ENCODE assay signal across 8 cellular contexts in genomic region chr4:87395073-87395472, GRCh38. TPM values are rescaled to one million over a fixed set of nuclear protein-coding genes. Genes with fewer than 3 reads are reported as not detected.
DNase-seq lines count a peak whose midpoint lies in the region; ATAC-seq and TF ChIP-seq lines count a peak whose summit lies in the region.
"Not testable (repeated sequence)": the region's sequence is repeated elsewhere in the genome, so short reads cannot be mapped to it uniquely, and the experiment has no call there.

No MANE protein-coding gene starts in this region.

- not testable (repeated sequence) for H3K4me1 ChIP-seq in CD8-positive, alpha-beta memory T cell (ENCODE audit: insufficient read depth, low read length)

- not testable (repeated sequence) for H3K9me3 ChIP-seq in CD8-positive, alpha-beta memory T cell (ENCODE audit: low read length)

- not testable (repeated sequence) for H3K27me3 Mint-ChIP-seq in CD8-positive, alpha-beta memory T cell; activated CD4-positive, alpha-beta T cell treated with anti-CD3 and anti-CD28 coated beads for 36 hours; activated T-cell treated with anti-CD3 and anti-CD28 coated beads, Interleukin-2, amount 50 U/mL, for 4 hours (ENCODE audit: low read depth); activated naive CD8-positive, alpha-beta T cell treated with anti-CD3 and anti-CD28 coated beads for 36 hours; natural killer cell (ENCODE audit: low read depth in 2 of 2); stimulated activated naive CD8-positive, alpha-beta T cell treated with anti-CD3 and anti-CD28 coated beads, Interleukin-15, Interleukin-2, amounts not matched to agents 100 ng/mL and 50 ng/mL, for 24 hours

- CTCF ChIA-PET in CD8-positive, alpha-beta memory T cell (lab: Charles Lee): interaction anchor here (1.4 to 2.5 kb wide), 2 partner anchors 12 to 19 kb away, joined by 5 to 11 read pairs; no protein-coding TSS in a partner anchor
- CTCF ChIA-PET in activated CD4-positive, alpha-beta T cell treated with anti-CD3 and anti-CD28 coated beads for 36 hours (lab: Charles Lee): interaction anchor here (0.6 to 1.9 kb wide), 5 partner anchors 9 to 1124 kb away, joined by 3 to 4 read pairs (median 3); no protein-coding TSS in a partner anchor

- peak overlapping the region; percentile 64 to 89 (median 76) for H3K4me3 Mint-ChIP-seq in CD8-positive, alpha-beta memory T cell
- H3K4me3 Mint-ChIP-seq in activated CD4-positive, alpha-beta T cell treated with anti-CD3 and anti-CD28 coated beads for 36 hours: peak overlapping the region; percentile 57
- peak overlapping the region; percentile 37 for H3K4me3 Mint-ChIP-seq in activated T-cell treated with anti-CD3 and anti-CD28 coated beads, Interleukin-2, amount 50 U/mL, for 4 hours
- H3K4me3 Mint-ChIP-seq in activated naive CD8-positive, alpha-beta T cell treated with anti-CD3 and anti-CD28 coated beads for 36 hours: peak overlapping the region; percentile 75
- H3K4me3 Mint-ChIP-seq in natural killer cell: peak overlapping the region; percentile 50
- peak overlapping the region; percentile 71 for H3K4me3 Mint-ChIP-seq in stimulated activated naive CD8-positive, alpha-beta T cell treated with anti-CD3 and anti-CD28 coated beads, Interleukin-15, Interleukin-2, amounts not matched to agents 100 ng/mL and 50 ng/mL, for 24 hours

- H3K36me3 ChIP-seq in CD8-positive, alpha-beta memory T cell (ENCODE audit: insufficient read depth, low read length): not testable (repeated sequence)

- DNase-seq in CD8-positive, alpha-beta memory T cell: peak in 2 of 5 donors; percentile 11 to 34
- DNase-seq in activated CD4-positive, alpha-beta T cell treated with anti-CD3 and anti-CD28 coated beads for 36 hours: peak; percentile 24
- peak; percentile 61 for DNase-seq in activated CD8-positive, alpha-beta memory T cell treated with anti-CD3 and anti-CD28 coated beads for 24 hours
- peak; percentile 15 for DNase-seq in activated T-cell treated with anti-CD3 and anti-CD28 coated beads, Interleukin-2, amount 50 U/mL, for 4 hours
- DNase-seq in activated naive CD8-positive, alpha-beta T cell treated with anti-CD3 and anti-CD28 coated beads for 36 hours: peak; percentile 13
- peak; percentile 10 for DNase-seq in effector CD8-positive, alpha-beta T cell (lab: John Stamatoyannopoulos, UW)
- not testable (repeated sequence) for DNase-seq in natural killer cell

- not testable (repeated sequence) for H3K36me3 Mint-ChIP-seq in CD8-positive, alpha-beta memory T cell; activated CD4-positive, alpha-beta T cell treated with anti-CD3 and anti-CD28 coated beads for 36 hours (ENCODE audit: low read depth); activated T-cell treated with anti-CD3 and anti-CD28 coated beads, Interleukin-2, amount 50 U/mL, for 4 hours (ENCODE audit: insufficient read depth); activated naive CD8-positive, alpha-beta T cell treated with anti-CD3 and anti-CD28 coated beads for 36 hours; natural killer cell; stimulated activated naive CD8-positive, alpha-beta T cell treated with anti-CD3 and anti-CD28 coated beads, Interleukin-15, Interleukin-2, amounts not matched to agents 100 ng/mL and 50 ng/mL, for 24 hours (ENCODE audit: low read depth)

- not testable (repeated sequence) for H3K27me3 ChIP-seq in CD8-positive, alpha-beta memory T cell (ENCODE audit: insufficient read depth, low read length, poor library complexity, severe bottlenecking)

- H3K9me3 Mint-ChIP-seq in CD8-positive, alpha-beta memory T cell; activated CD4-positive, alpha-beta T cell treated with anti-CD3 and anti-CD28 coated beads for 36 hours (ENCODE audit: low read depth); activated T-cell treated with anti-CD3 and anti-CD28 coated beads, Interleukin-2, amount 50 U/mL, for 4 hours; activated naive CD8-positive, alpha-beta T cell treated with anti-CD3 and anti-CD28 coated beads for 36 hours; natural killer cell; stimulated activated naive CD8-positive, alpha-beta T cell treated with anti-CD3 and anti-CD28 coated beads, Interleukin-15, Interleukin-2, amounts not matched to agents 100 ng/mL and 50 ng/mL, for 24 hours: not testable (repeated sequence)

- not testable (repeated sequence) for ATAC-seq in activated CD4-positive, alpha-beta T cell treated with anti-CD3 and anti-CD28 coated beads for 36 hours; activated T-cell treated with anti-CD3 and anti-CD28 coated beads, Interleukin-2, amount 50 U/mL, for 4 hours; natural killer cell

- TF ChIP-seq CTCF in natural killer cell (IDR thresholded peaks at IDR 0.05): not testable (repeated sequence)

- H3K27ac Mint-ChIP-seq in CD8-positive, alpha-beta memory T cell: peak overlapping the region; percentile 26 to 89 (median 65)
- H3K27ac Mint-ChIP-seq in activated CD4-positive, alpha-beta T cell treated with anti-CD3 and anti-CD28 coated beads for 36 hours: peak overlapping the region; percentile 20
- H3K27ac Mint-ChIP-seq in activated naive CD8-positive, alpha-beta T cell treated with anti-CD3 and anti-CD28 coated beads for 36 hours: peak overlapping the region; percentile 57
- H3K27ac Mint-ChIP-seq in natural killer cell: peak overlapping the region in 1 of 2 donors; percentile 69
- H3K27ac Mint-ChIP-seq in stimulated activated naive CD8-positive, alpha-beta T cell treated with anti-CD3 and anti-CD28 coated beads, Interleukin-15, Interleukin-2, amounts not matched to agents 100 ng/mL and 50 ng/mL, for 24 hours: peak overlapping the region; percentile 63

- H3K4me3 ChIP-seq in CD8-positive, alpha-beta memory T cell (ENCODE audit: low read length): not testable (repeated sequence)

- intact Hi-C loops in activated CD4-positive, alpha-beta T cell treated with anti-CD3 and anti-CD28 coated beads for 36 hours (cut with DNase I, micrococcal nuclease); natural killer cell (cut with micrococcal nuclease): not testable (repeated sequence)

- POLR2A ChIA-PET in CD8-positive, alpha-beta memory T cell (lab: Charles Lee): not testable (repeated sequence)
- POLR2A ChIA-PET in activated CD4-positive, alpha-beta T cell treated with anti-CD3 and anti-CD28 coated beads for 36 hours (lab: Charles Lee): interaction anchor here (0.6 kb wide), 1 partner anchor 16 kb away, joined by 4 read pairs; no protein-coding TSS in a partner anchor

- peaks cover 16 to 25% (median 25%) of the 10 kb centered on the region in 3 donors for H3K4me1 Mint-ChIP-seq in CD8-positive, alpha-beta memory T cell
- peaks cover 15% of the 10 kb centered on the region for H3K4me1 Mint-ChIP-seq in activated CD4-positive, alpha-beta T cell treated with anti-CD3 and anti-CD28 coated beads for 36 hours
- not testable (repeated sequence) for H3K4me1 Mint-ChIP-seq in activated T-cell treated with anti-CD3 and anti-CD28 coated beads, Interleukin-2, amount 50 U/mL, for 4 hours (ENCODE audit: low read depth); activated naive CD8-positive, alpha-beta T cell treated with anti-CD3 and anti-CD28 coated beads for 36 hours; natural killer cell; stimulated activated naive CD8-positive, alpha-beta T cell treated with anti-CD3 and anti-CD28 coated beads, Interleukin-15, Interleukin-2, amounts not matched to agents 100 ng/mL and 50 ng/mL, for 24 hours (ENCODE audit: low read depth)

- H3K27ac ChIP-seq in CD8-positive, alpha-beta memory T cell (ENCODE audit: low read depth, low read length): not testable (repeated sequence)

RNA-seq across cellular contexts. Expression of gene HSD17B11, which starts 4.1 kb away (rescaled TPM):
- total RNA-seq in CD8-positive, alpha-beta memory T cell: 10 to 100 TPM; 26.7 to 27.0 TPM
- polyA plus RNA-seq in CD8-positive, alpha-beta memory T cell: 89.0 TPM
- 10 to 100 TPM; 12.0 to 14.9 TPM for total RNA-seq in activated CD4-positive, alpha-beta T cell treated with anti-CD3 and anti-CD28 coated beads for 36 hours
- total RNA-seq in activated T-cell treated with anti-CD3 and anti-CD28 coated beads, Interleukin-2, amount 50 U/mL, for 4 hours: 1 to 10 TPM; 5.3 to 8.9 (median 7.4) TPM
- total RNA-seq in activated naive CD8-positive, alpha-beta T cell treated with anti-CD3 and anti-CD28 coated beads for 36 hours: 10 to 100 TPM; 18.2 to 18.7 TPM
- total RNA-seq in natural killer cell: 10 to 100 TPM; 42.2 to 50.5 (median 49.8) TPM

RNA-seq across cellular contexts. Expression of gene NUDT9, which starts 27.3 kb away (rescaled TPM):
- total RNA-seq in CD8-positive, alpha-beta memory T cell: 10 to 100 TPM; 16.0 to 18.1 TPM
- polyA plus RNA-seq in CD8-positive, alpha-beta memory T cell: 25.2 TPM
- total RNA-seq in activated CD4-positive, alpha-beta T cell treated with anti-CD3 and anti-CD28 coated beads for 36 hours: 10 to 100 TPM in 1 of 2 experiments, 1 to 10 TPM in 1; 9.8 to 13.3 TPM
- total RNA-seq in activated T-cell treated with anti-CD3 and anti-CD28 coated beads, Interleukin-2, amount 50 U/mL, for 4 hours: 10 to 100 TPM; 15.9 to 21.0 (median 16.6) TPM
- 10 to 100 TPM; 13.4 to 13.6 TPM for total RNA-seq in activated naive CD8-positive, alpha-beta T cell treated with anti-CD3 and anti-CD28 coated beads for 36 hours
- 1 to 10 TPM; 7.3 to 9.6 (median 9.5) TPM for total RNA-seq in natural killer cell
